In genomic region chr6:228881-229651, GRCh38 we compare ENCODE assay signal across 13 cellular contexts.
DNase-seq lines count a peak whose midpoint lies in the region; ATAC-seq, FAIRE-seq and TF ChIP-seq lines count a peak whose summit lies in the region.
"Had no signal": no experiment of that assay in that cellular context is flagged by ENCODE, and none has a peak within 500 bp of the region (broad histone marks: within the 10 kb centered on the region; RNA-seq: fewer than 3 reads in every experiment).

No MANE protein-coding gene starts in this region.

- peaks cover 14% of the 10 kb centered on the region for H3K4me1 ChIP-seq in CD8-positive, alpha-beta T cell (ENCODE audit: insufficient read depth, low read length)
- H3K4me1 ChIP-seq: breast epithelium had no signal

- no peaks in the 10 kb centered on the region for H3K9me3 Mint-ChIP-seq in CD8-positive, alpha-beta T cell
- H3K9me3 Mint-ChIP-seq: stimulated activated naive B cell treated with anti-CD40 and anti-IgM and Interleukin-4, amounts not matched to agents 10 μg/mL and 1 μg/mL and 100 μg/mL, for 72 hours had no signal

- peaks cover 21% of the 10 kb centered on the region for H3K4me1 Mint-ChIP-seq in CD8-positive, alpha-beta T cell (ENCODE audit: low read depth)

- intact Hi-C loops in CD8-positive, alpha-beta T cell (cut with DNase I, micrococcal nuclease), result no loop called here

- no peak for ATAC-seq in CD8-positive, alpha-beta T cell
- ATAC-seq in GM18909 (IDR thresholded peaks at IDR 0.05; ENCODE audit: poor library complexity, unreplicated experiment), result peak; percentile 35
- peak; percentile 29 for ATAC-seq in HG02588 (IDR thresholded peaks at IDR 0.05; ENCODE audit: unreplicated experiment)
- peak; percentile 35 for ATAC-seq in HG03378 (IDR thresholded peaks at IDR 0.05; ENCODE audit: unreplicated experiment)
- ATAC-seq: esophagus mucosa; stimulated activated naive B cell treated with anti-CD40 and anti-IgM and Interleukin-4, amounts not matched to agents 10 μg/mL and 1 μg/mL and 100 μg/mL, for 72 hours had no signal

- no peaks in the 10 kb centered on the region for H3K36me3 Mint-ChIP-seq in CD8-positive, alpha-beta T cell

- no peaks in the 10 kb centered on the region for H3K27me3 ChIP-seq in CD8-positive, alpha-beta T cell (ENCODE audit: insufficient read depth, low read length)
- H3K27me3 ChIP-seq: breast epithelium had no signal

- no peak for TF ChIP-seq CTCF in CD8-positive, alpha-beta T cell (IDR thresholded peaks at IDR 0.05)

- H3K27ac Mint-ChIP-seq in CD8-positive, alpha-beta T cell, result no peak overlapping the region
- H3K27ac Mint-ChIP-seq: stimulated activated naive B cell treated with anti-CD40 and anti-IgM and Interleukin-4, amounts not matched to agents 10 μg/mL and 1 μg/mL and 100 μg/mL, for 72 hours had no signal

- CTCF ChIA-PET in CD8-positive, alpha-beta T cell (lab: Charles Lee), result no interaction called here

- no peak overlapping the region for H3K4me3 ChIP-seq in CD8-positive, alpha-beta T cell (ENCODE audit: low read depth, low read length)
- H3K4me3 ChIP-seq: breast epithelium had no signal

- no peak for FAIRE-seq in RCC 7860 (lab: Jason Lieb, UNC)

- DNase-seq in CD8-positive, alpha-beta T cell, result no peak
- DNase-seq in RCC 7860 (ENCODE audit: low spot score) (no peak), 8988T (no peak), NOMO-1 treated with dmso at 0.1 percent for 144 hours (lab: John Stamatoyannopoulos, UW; ENCODE audit: unreplicated experiment) (no peak)
- no peak for DNase-seq in activated CD4-positive, alpha-beta T cell treated with anti-CD3 and anti-CD28 coated beads for 4 hours
- DNase-seq: MV-4-11; NCI-H82; stimulated activated naive B cell treated with anti-CD40 and anti-IgM and Interleukin-4, amounts not matched to agents 10 μg/mL and 1 μg/mL and 100 μg/mL, for 72 hours had no signal

- no peaks in the 10 kb centered on the region for H3K36me3 ChIP-seq in CD8-positive, alpha-beta T cell (ENCODE audit: insufficient read depth, low read length)
- H3K36me3 ChIP-seq: breast epithelium had no signal

- H3K9me3 ChIP-seq in CD8-positive, alpha-beta T cell (ENCODE audit: low read length), result no peaks in the 10 kb centered on the region
- H3K9me3 ChIP-seq: breast epithelium had no signal

- no peak overlapping the region for H3K27ac ChIP-seq in CD8-positive, alpha-beta T cell (ENCODE audit: low read depth, low read length)
- H3K27ac ChIP-seq: breast epithelium had no signal

- no peaks in the 10 kb centered on the region for H3K27me3 Mint-ChIP-seq in CD8-positive, alpha-beta T cell (ENCODE audit: low read depth)
- H3K27me3 Mint-ChIP-seq: stimulated activated naive B cell treated with anti-CD40 and anti-IgM and Interleukin-4, amounts not matched to agents 10 μg/mL and 1 μg/mL and 100 μg/mL, for 72 hours had no signal

- peak overlapping the region; percentile 39 for H3K4me3 Mint-ChIP-seq in CD8-positive, alpha-beta T cell
- H3K4me3 Mint-ChIP-seq: stimulated activated naive B cell treated with anti-CD40 and anti-IgM and Interleukin-4, amounts not matched to agents 10 μg/mL and 1 μg/mL and 100 μg/mL, for 72 hours had no signal

- POLR2A ChIA-PET in CD8-positive, alpha-beta T cell (lab: Charles Lee), result no interaction called here
